16 cellular contexts compared by ENCODE assay signal in the genomic region with DNA sequence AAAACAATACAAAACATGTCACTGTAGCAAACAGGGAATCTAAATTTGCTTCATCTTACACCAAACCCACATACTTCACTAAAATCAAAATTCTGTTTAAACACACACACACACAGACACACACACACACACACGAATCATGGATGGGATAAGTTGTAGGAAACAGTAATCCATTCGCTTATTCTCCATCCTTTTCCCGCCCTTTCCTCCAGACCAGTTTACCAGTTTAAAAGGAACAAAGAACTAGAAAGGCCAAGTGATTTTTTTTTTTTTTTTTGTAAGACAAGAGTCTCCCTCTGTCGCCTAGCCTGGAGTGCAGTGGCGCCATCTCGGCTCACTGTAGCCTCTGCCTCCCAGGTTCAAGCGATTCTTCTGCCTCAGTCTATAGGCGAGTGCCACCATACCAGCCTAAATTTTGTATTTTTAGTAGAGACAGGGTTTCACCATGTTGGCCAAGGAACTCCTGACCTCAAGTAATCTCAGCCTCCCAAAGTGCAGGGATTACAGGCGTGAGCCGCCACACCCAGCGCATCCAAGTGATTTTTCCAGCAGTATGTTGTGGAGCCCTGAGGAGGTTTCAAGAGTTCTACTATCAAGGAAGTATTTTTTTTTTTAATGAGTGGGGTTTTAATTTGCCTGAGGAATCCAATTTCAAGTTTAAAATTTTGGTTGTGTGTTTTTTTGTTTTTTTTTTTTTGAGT. TPM values are rescaled to one million over a fixed set of nuclear protein-coding genes. Genes with fewer than 3 reads are reported as not detected.
A peak's percentile ranks its signal among the peaks of the same experiment; 100 is the strongest.
DNase-seq lines count a peak whose midpoint lies in the region; ATAC-seq, FAIRE-seq and TF ChIP-seq lines count a peak whose summit lies in the region.
"Had no signal": no experiment of that assay in that cellular context is flagged by ENCODE, and none has a peak within 500 bp of the region (broad histone marks: within the 10 kb centered on the region; RNA-seq: fewer than 3 reads in every experiment).

No MANE protein-coding gene starts in this region.

- ATAC-seq in CD4-positive, CD25-positive, alpha-beta regulatory T cell (ENCODE audit: low read depth in 2 of 2), result no peak
- ATAC-seq in HG03378 (IDR thresholded peaks at IDR 0.05; ENCODE audit: unreplicated experiment), result no peak
- ATAC-seq: activated CD8-positive, alpha-beta T cell treated with anti-CD3 and anti-CD28 coated beads, Interleukin-2, amount 10 ng/mL, durations not matched to agents 7 days and 5 days had no signal

- TF ChIP-seq POLR2A in Peyer's patch (IDR thresholded peaks at IDR 0.05), result no peak

- H3K4me1 ChIP-seq in CD4-positive, CD25-positive, alpha-beta regulatory T cell (ENCODE audit: control insufficient read depth, insufficient read depth, low read length, poor library complexity, severe bottlenecking), result peaks cover 42% of the 10 kb centered on the region
- peaks cover 47% of the 10 kb centered on the region for H3K4me1 ChIP-seq in HUES48 (ENCODE audit: control insufficient read depth, insufficient read depth, low read length)
- H3K4me1 ChIP-seq in keratinocyte (ENCODE audit: control insufficient read depth, extremely low read depth, insufficient read depth, low read length), result peaks cover 47% of the 10 kb centered on the region
- H3K4me1 ChIP-seq in Peyer's patch, result peaks cover 0 to 16% (median 8%) of the 10 kb centered on the region in 4 donors
- H3K4me1 ChIP-seq: SJCRH30 had no signal

- H3K9me1 ChIP-seq in keratinocyte (ENCODE audit: control insufficient read depth, extremely low read depth, insufficient read depth, low read length), result no peaks in the 10 kb centered on the region

- DNase-seq in CD4-positive, CD25-positive, alpha-beta regulatory T cell, result no peak
- DNase-seq in activated naive CD8-positive, alpha-beta T cell treated with anti-CD3 and anti-CD28 coated beads for 36 hours, result no peak
- DNase-seq in keratinocyte (ENCODE audit: low read depth, low spot score), result no peak
- no peak for DNase-seq in Peyer's patch
- DNase-seq in dedifferentiated amniotic fluid mesenchymal stem cell (ENCODE audit: extremely low spot score), result no peak
- no peak for DNase-seq in 8988T
- DNase-seq: activated CD8-positive, alpha-beta T cell treated with anti-CD3 and anti-CD28 coated beads, Interleukin-2, amount 10 ng/mL, durations not matched to agents 7 days and 5 days; effector memory CD4-positive, alpha-beta T cell; islet precursor cell; NCI-H1048; posterior cingulate gyrus; SJCRH30; stimulated activated CD4-positive, alpha-beta T cell treated with anti-CD3 and anti-CD28 coated beads, Interleukin-12 subunit alpha, Interleukin-12 subunit beta, amount 100 ng/mL, for 4 hours had no signal

- FAIRE-seq in keratinocyte (lab: Jason Lieb, UNC), result no peak
- FAIRE-seq: GM12892 had no signal

- H3K27me3 Mint-ChIP-seq in CD4-positive, CD25-positive, alpha-beta regulatory T cell, result no peaks in the 10 kb centered on the region
- no peaks in the 10 kb centered on the region for H3K27me3 Mint-ChIP-seq in activated naive CD8-positive, alpha-beta T cell treated with anti-CD3 and anti-CD28 coated beads for 36 hours

- TF ChIP-seq CTCF in keratinocyte (optimal IDR thresholded peaks at IDR 0.05 in 1 of 3, IDR thresholded peaks at IDR 0.05 in 1 of 3, conservative IDR thresholded peaks at IDR 0.05 in 1 of 3; ENCODE audit: extremely low read depth in 1 of 3, insufficient read depth in 2 of 3, low read length in 3 of 3) (no peak), Peyer's patch (IDR thresholded peaks at IDR 0.05) (no peak)

- H3K4me1 Mint-ChIP-seq in CD4-positive, CD25-positive, alpha-beta regulatory T cell, result peaks cover 50 to 92% (median 71%) of the 10 kb centered on the region in 4 donors
- peaks cover 59% of the 10 kb centered on the region for H3K4me1 Mint-ChIP-seq in activated naive CD8-positive, alpha-beta T cell treated with anti-CD3 and anti-CD28 coated beads for 36 hours

- H3K9me3 ChIP-seq in CD4-positive, CD25-positive, alpha-beta regulatory T cell (ENCODE audit: control insufficient read depth in 2 of 2, low read length in 2 of 2), result no peaks in the 10 kb centered on the region
- H3K9me3 ChIP-seq in HUES48 (ENCODE audit: control insufficient read depth, insufficient read depth, low read length) (no peaks in the 10 kb centered on the region), keratinocyte (ENCODE audit: control insufficient read depth, low read depth, low read length) (no peaks in the 10 kb centered on the region), Peyer's patch (no peaks in the 10 kb centered on the region)
- H3K9me3 ChIP-seq: SJCRH30 had no signal

- peaks cover 6% of the 10 kb centered on the region for H4K20me1 ChIP-seq in keratinocyte (ENCODE audit: control insufficient read depth, extremely low read depth, insufficient read depth, low read length)

- peak overlapping the region; percentile 13 to 75 (median 38) for H3K4me3 Mint-ChIP-seq in CD4-positive, CD25-positive, alpha-beta regulatory T cell
- peak overlapping the region; percentile 1 for H3K4me3 Mint-ChIP-seq in activated naive CD8-positive, alpha-beta T cell treated with anti-CD3 and anti-CD28 coated beads for 36 hours
- H3K4me3 Mint-ChIP-seq: activated CD8-positive, alpha-beta T cell treated with anti-CD3 and anti-CD28 coated beads, Interleukin-2, amount 10 ng/mL, durations not matched to agents 7 days and 5 days had no signal

- no peak overlapping the region for H3K27ac ChIP-seq in CD4-positive, CD25-positive, alpha-beta regulatory T cell (ENCODE audit: insufficient read depth, low read length, poor library complexity, severe bottlenecking)
- H3K27ac ChIP-seq in HUES48 (ENCODE audit: low read depth, low read length) (no peak overlapping the region), keratinocyte (ENCODE audit: control insufficient read depth, insufficient read depth, low read length) (peak overlapping the region; percentile 49), Peyer's patch (no peak overlapping the region)
- H3K27ac ChIP-seq: SJCRH30 had no signal

- no peaks in the 10 kb centered on the region for H3K36me3 ChIP-seq in CD4-positive, CD25-positive, alpha-beta regulatory T cell (ENCODE audit: control insufficient read depth, insufficient read depth, low read length)
- H3K36me3 ChIP-seq in HUES48 (ENCODE audit: control insufficient read depth, insufficient read depth, low read length) (no peaks in the 10 kb centered on the region), keratinocyte (ENCODE audit: control insufficient read depth in 2 of 2, extremely low read depth in 1 of 2, insufficient read depth in 2 of 2, low read length in 2 of 2) (no peaks in the 10 kb centered on the region), Peyer's patch (no peaks in the 10 kb centered on the region)

- peak overlapping the region; percentile 56 for H3K4me3 ChIP-seq in CD4-positive, CD25-positive, alpha-beta regulatory T cell (ENCODE audit: low read depth, low read length)
- no peak overlapping the region for H3K4me3 ChIP-seq in HUES48 (ENCODE audit: low read depth, low read length)
- no peak overlapping the region for H3K4me3 ChIP-seq in keratinocyte (ENCODE audit: control insufficient read depth in 2 of 3, extremely low read depth in 1 of 3, insufficient read depth in 2 of 3, low read depth in 1 of 3, low read length in 3 of 3)
- no peak overlapping the region for H3K4me3 ChIP-seq in Peyer's patch
- H3K4me3 ChIP-seq: SJCRH30 had no signal

- H3K27me3 ChIP-seq in CD4-positive, CD25-positive, alpha-beta regulatory T cell (ENCODE audit: control insufficient read depth, insufficient read depth, low read length), result no peaks in the 10 kb centered on the region
- no peaks in the 10 kb centered on the region for H3K27me3 ChIP-seq in HUES48 (ENCODE audit: control insufficient read depth, insufficient read depth, low read length)
- H3K27me3 ChIP-seq in keratinocyte (ENCODE audit: control insufficient read depth, extremely low read depth, insufficient read depth, low read length), result no peaks in the 10 kb centered on the region
- no peaks in the 10 kb centered on the region for H3K27me3 ChIP-seq in Peyer's patch
- H3K27me3 ChIP-seq: SJCRH30 had no signal

- H2AFZ ChIP-seq in keratinocyte (ENCODE audit: control insufficient read depth, low read length), result no peak overlapping the region

- H3K79me2 ChIP-seq in keratinocyte (ENCODE audit: control insufficient read depth, insufficient read depth, low read length), result peaks cover 97% of the 10 kb centered on the region

- peak overlapping the region; percentile 61 for H3K4me2 ChIP-seq in keratinocyte (ENCODE audit: control insufficient read depth, extremely low read depth, insufficient read depth, low read depth, low read length)

- H3K36me3 Mint-ChIP-seq in CD4-positive, CD25-positive, alpha-beta regulatory T cell, result peaks cover 14% of the 10 kb centered on the region
- H3K36me3 Mint-ChIP-seq in activated naive CD8-positive, alpha-beta T cell treated with anti-CD3 and anti-CD28 coated beads for 36 hours, result peaks cover 27% of the 10 kb centered on the region

- peaks cover 0 to 2% (median 0%) of the 10 kb centered on the region in 7 donors for H3K9me3 Mint-ChIP-seq in CD4-positive, CD25-positive, alpha-beta regulatory T cell
- H3K9me3 Mint-ChIP-seq in activated naive CD8-positive, alpha-beta T cell treated with anti-CD3 and anti-CD28 coated beads for 36 hours, result peaks cover 2% of the 10 kb centered on the region

- dilution Hi-C loops in keratinocyte (cut with MboI; ENCODE audit: extremely low pct_ligation_motif_present, low sequenced_read_pairs), result no loop called here

- peak overlapping the region in 2 of 3 donors; percentile 72 to 85 for H3K27ac Mint-ChIP-seq in CD4-positive, CD25-positive, alpha-beta regulatory T cell
- H3K27ac Mint-ChIP-seq in activated naive CD8-positive, alpha-beta T cell treated with anti-CD3 and anti-CD28 coated beads for 36 hours, result peak overlapping the region; percentile 47
- H3K27ac Mint-ChIP-seq: activated CD8-positive, alpha-beta T cell treated with anti-CD3 and anti-CD28 coated beads, Interleukin-2, amount 10 ng/mL, durations not matched to agents 7 days and 5 days had no signal

- H3K9ac ChIP-seq in HUES48 (ENCODE audit: low read depth, low read length) (peak overlapping the region; percentile 53), keratinocyte (ENCODE audit: control insufficient read depth, extremely low read depth, insufficient read depth, low read length) (no peak overlapping the region)

RNA-seq across cellular contexts. Expression of a gene that starts 5.7 kb away (rescaled TPM):
- total RNA-seq in CD4-positive, CD25-positive, alpha-beta regulatory T cell, result 114 TPM
- 1 to 10 TPM; 5.8 to 8.2 (median 6.4) TPM for polyA plus RNA-seq in CD4-positive, CD25-positive, alpha-beta regulatory T cell
- total RNA-seq in activated naive CD8-positive, alpha-beta T cell treated with anti-CD3 and anti-CD28 coated beads for 36 hours, result 10 to 100 TPM; 51.8 to 56.0 TPM
- 45.8 to 59.4 TPM (median 46.2 TPM) in 3 replicates for polyA plus RNA-seq in keratinocyte
- 22.6 TPM for polyA plus RNA-seq in keratinocyte (2011; ENCODE audit: low read depth)
- 36.9 and 76.6 TPM in 2 replicates for polyA plus RNA-seq in keratinocyte (2011; cell fraction: cytosol; rRNA removed)
- polyA plus RNA-seq in keratinocyte (2011; cell fraction: nucleus; rRNA removed), result 92.7 and 104 TPM in 2 replicates
- 41.5 and 58.1 TPM in 2 replicates for polyA plus RNA-seq in keratinocyte (2012; ENCODE audit: low replicate concordance)
- polyA minus RNA-seq in keratinocyte, result 25.1 to 154 TPM (median 91.7 TPM) in 3 replicates
- polyA minus RNA-seq in keratinocyte (2011; cell fraction: cytosol; rRNA and poly(A)+ RNA removed), result 46.6 TPM
- polyA minus RNA-seq in keratinocyte (2011; cell fraction: nucleus; rRNA and poly(A)+ RNA removed), result 69.2 and 158 TPM in 2 replicates
- 10 to 100 TPM; 23.8 to 51.2 (median 34.2) TPM for total RNA-seq in Peyer's patch
